In genomic region chr12:88559772-88560171, GRCh38 we compare ENCODE assay signal across 21 cellular contexts. TPM values are rescaled to one million over a fixed set of nuclear protein-coding genes. Genes with fewer than 3 reads are reported as not detected.
DNase-seq lines count a peak whose midpoint lies in the region; ATAC-seq, FAIRE-seq and TF ChIP-seq lines count a peak whose summit lies in the region.
"Had no signal": no experiment of that assay in that cellular context is flagged by ENCODE, and none has a peak within 500 bp of the region (broad histone marks: within the 10 kb centered on the region; RNA-seq: fewer than 3 reads in every experiment).

No MANE protein-coding gene starts in this region.

- H4K20me1 ChIP-seq in smooth muscle cell (ENCODE audit: low read depth), result no peaks in the 10 kb centered on the region

- no peak overlapping the region for H3K4me3 ChIP-seq in HFF-Myc (replicated peaks; ENCODE audit: low read depth, low read length)
- H3K4me3 ChIP-seq in gastroesophageal sphincter, result no peak overlapping the region
- H3K4me3 ChIP-seq in smooth muscle cell, result no peak overlapping the region
- H3K4me3 ChIP-seq: PC-9, SJSA1, testis had no signal

- H2AFZ ChIP-seq in smooth muscle cell (ENCODE audit: low read depth), result peak overlapping the region; percentile 46
- H2AFZ ChIP-seq: PC-9 had no signal

- no peaks in the 10 kb centered on the region for H3K79me2 ChIP-seq in smooth muscle cell (ENCODE audit: low read depth)

- H3F3A ChIP-seq in smooth muscle cell (ENCODE audit: low read depth), result peaks cover 5% of the 10 kb centered on the region

- peak overlapping the region; percentile 44 to 66 (median 62) for H3K27ac ChIP-seq in gastroesophageal sphincter
- H3K27ac ChIP-seq in smooth muscle cell (ENCODE audit: low read depth), result no peak overlapping the region
- H3K27ac ChIP-seq: neutrophil, PC-9, SJSA1, testis had no signal

- H3K27me3 ChIP-seq in gastroesophageal sphincter (no peaks in the 10 kb centered on the region), smooth muscle cell (ENCODE audit: low read depth) (no peaks in the 10 kb centered on the region)
- H3K27me3 ChIP-seq: neutrophil, SJSA1, testis had no signal

- TF ChIP-seq EP300 in gastroesophageal sphincter (IDR thresholded peaks at IDR 0.05), result no peak

- no peak for TF ChIP-seq POLR2A in gastroesophageal sphincter (IDR thresholded peaks at IDR 0.05)

- H3K4me2 ChIP-seq in smooth muscle cell, result no peak overlapping the region
- H3K4me2 ChIP-seq: PC-9 had no signal

- ATAC-seq in gastroesophageal sphincter (no peak), HG03280 (IDR thresholded peaks at IDR 0.05; ENCODE audit: unreplicated experiment) (no peak)
- ATAC-seq: activated CD8-positive, alpha-beta T cell treated with anti-CD3 and anti-CD28 coated beads, Interleukin-2, amount 10 ng/mL, durations not matched to agents 7 days and 5 days; activated T-cell treated with anti-CD3 and anti-CD28 coated beads, Interleukin-2, amount 50 U/mL, for 4 hours had no signal

- TF ChIP-seq CTCF in HFF-Myc (IDR thresholded peaks at IDR 0.05; ENCODE audit: low read depth, low read length, missing control alignments) (no peak), gastroesophageal sphincter (IDR thresholded peaks at IDR 0.05) (no peak), smooth muscle cell (IDR thresholded peaks at IDR 0.05; ENCODE audit: borderline replicate concordance, insufficient read depth, poor library complexity, severe bottlenecking) (no peak)

- peak; percentile 90 for FAIRE-seq in TTC549 (lab: Jason Lieb, UNC)
- FAIRE-seq: colon had no signal

- H3K9ac ChIP-seq in smooth muscle cell (ENCODE audit: low read depth), result no peak overlapping the region

- POLR2A ChIA-PET in HEK293T (lab: Yijun Ruan, JAX), result no interaction called here

- CTCF ChIA-PET in HEK293T (lab: Yijun Ruan, JAX), result no interaction called here

- DNase-seq in HFF-Myc (ENCODE audit: extremely low read depth, low read depth) (peak; percentile 59), smooth muscle cell (lab: John Stamatoyannopoulos, UW; ENCODE audit: unreplicated experiment) (no peak), NCI-H1092 treated with DMSO at 0.1 percent for 48 hours (lab: John Stamatoyannopoulos, UW) (no peak), HEK293T (ENCODE audit: extremely low spot score) (no peak)
- DNase-seq: activated B cell treated with CpG ODN at 0.5 μM for 24 hours; activated CD8-positive, alpha-beta T cell treated with anti-CD3 and anti-CD28 coated beads, Interleukin-2, amount 10 ng/mL, durations not matched to agents 7 days and 5 days; activated T-cell treated with anti-CD3 and anti-CD28 coated beads, Interleukin-2, amount 50 U/mL, for 4 hours; AML-193; DMS79; foreskin fibroblast; kidney glomerular epithelial cell; NCI-H146; NCI-H82; PC-9; testis had no signal

- H3K9me3 ChIP-seq in gastroesophageal sphincter (no peaks in the 10 kb centered on the region), smooth muscle cell (replicated peaks; ENCODE audit: low read depth) (no peaks in the 10 kb centered on the region)
- H3K9me3 ChIP-seq: neutrophil, SJSA1, testis had no signal

- H3K36me3 ChIP-seq in gastroesophageal sphincter, result no peaks in the 10 kb centered on the region
- H3K36me3 ChIP-seq in smooth muscle cell (ENCODE audit: low read depth), result no peaks in the 10 kb centered on the region
- H3K36me3 ChIP-seq: neutrophil, SJSA1 had no signal

- H3K4me1 ChIP-seq in gastroesophageal sphincter (peaks cover 8 to 97% (median 10%) of the 10 kb centered on the region in 3 donors), smooth muscle cell (ENCODE audit: low read depth) (peaks cover 5% of the 10 kb centered on the region)
- H3K4me1 ChIP-seq: SJSA1 had no signal

- WGBS in gastroesophageal sphincter (ENCODE audit: low coverage in 1 of 2), 2 donors, result 23 to 33% methylated on average over 2 of the region's 2 CpGs
- 51% methylated on average over 2 of the region's 2 CpGs for WGBS in smooth muscle cell (ENCODE audit: low lambda C conversion rate)

TF ChIP-seq in HEK293T, 16 proteins besides CTCF, POLR2A, EP300 and RAD21:
- TF ChIP-seq L3MBTL2 (conservative IDR thresholded peaks at IDR 0.05), result no peak
- TF ChIP-seq FOXA1 (IDR thresholded peaks at IDR 0.05), result no peak
- TF ChIP-seq SP1 (IDR thresholded peaks at IDR 0.05), result no peak
- no peak for TF ChIP-seq ELF4 (IDR thresholded peaks at IDR 0.05)
- no peak for TF ChIP-seq NFRKB (IDR thresholded peaks at IDR 0.05)
- no peak for TF ChIP-seq TARDBP (IDR thresholded peaks at IDR 0.05)
- no peak for TF ChIP-seq HDGF (IDR thresholded peaks at IDR 0.05; ENCODE audit: borderline replicate concordance)
- TF ChIP-seq BHLHE40 (IDR thresholded peaks at IDR 0.05; ENCODE audit: borderline replicate concordance), result no peak
- no peak for TF ChIP-seq FOXK2 (IDR thresholded peaks at IDR 0.05)
- no peak for TF ChIP-seq SUZ12 (IDR thresholded peaks at IDR 0.05)
- no peak for TF ChIP-seq CTBP1 (IDR thresholded peaks at IDR 0.05; ENCODE audit: borderline replicate concordance)
- no peak for TF ChIP-seq LEF1 (IDR thresholded peaks at IDR 0.05; ENCODE audit: borderline replicate concordance)
- no peak for TF ChIP-seq ZNF384 (IDR thresholded peaks at IDR 0.05)
- no peak for TF ChIP-seq PKNOX1 (IDR thresholded peaks at IDR 0.05)
- no peak for TF ChIP-seq FOXM1 (IDR thresholded peaks at IDR 0.05; ENCODE audit: borderline replicate concordance)
- no peak for TF ChIP-seq ARNT (IDR thresholded peaks at IDR 0.05)
TF ChIP-seq in HEK293T: peak in this region for 0.

RNA-seq across cellular contexts. Expression of gene KITLG, which starts 20.5 kb away (rescaled TPM):
- total RNA-seq in gastroesophageal sphincter (100 to 1,000 TPM in 3 of 4 donors, 10 to 100 TPM in 1; 48.5 to 239 (median 112) TPM), smooth muscle cell (4.0 and 8.0 TPM in 2 replicates)
- polyA plus RNA-seq in smooth muscle cell, result 0.64 and 2.1 TPM in 2 replicates
- total RNA-seq: activated B cell treated with CpG ODN at 0.5 μM for 24 hours; activated CD8-positive, alpha-beta T cell treated with anti-CD3 and anti-CD28 coated beads, Interleukin-2, amount 10 ng/mL, durations not matched to agents 7 days and 5 days had no signal
